15 cellular contexts compared by ENCODE assay signal in the genomic region with DNA sequence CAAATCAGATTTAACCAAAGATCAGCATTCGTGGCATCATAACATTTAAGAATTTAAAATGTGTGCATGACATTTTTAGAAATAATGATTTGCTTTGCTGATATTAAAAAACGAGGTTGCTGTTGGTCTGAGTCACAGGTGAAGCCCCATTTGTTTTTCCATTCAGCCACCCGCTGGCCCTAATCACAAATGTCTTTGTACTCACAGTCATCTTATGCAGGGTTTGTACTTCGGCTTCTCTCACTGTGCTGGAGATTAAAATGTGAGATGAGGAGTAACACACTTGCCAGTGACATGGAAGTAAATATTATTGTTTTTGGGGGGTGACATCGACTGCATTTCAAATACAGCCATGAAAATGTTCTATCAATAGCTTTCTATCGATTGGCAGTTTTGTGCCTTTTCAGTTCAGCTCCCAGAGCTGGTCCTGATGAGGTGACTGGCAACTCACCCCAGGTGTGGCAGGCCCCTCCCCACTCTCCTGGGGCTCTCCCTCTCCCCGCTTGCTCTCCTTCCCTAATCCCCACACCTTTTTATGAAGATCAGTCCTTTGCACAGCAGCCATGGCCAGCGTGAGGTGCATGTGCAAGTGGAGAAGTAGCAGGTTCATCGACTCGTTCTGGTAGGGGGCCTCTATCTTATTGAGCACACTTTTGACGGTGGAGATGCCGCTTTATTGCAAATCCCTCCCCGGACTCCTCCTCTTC.
"Had no signal": no experiment of that assay in that cellular context is flagged by ENCODE, and none has a peak within 500 bp of the region (broad histone marks: within the 10 kb centered on the region; RNA-seq: fewer than 3 reads in every experiment).

No MANE protein-coding gene starts in this region.

- H3K27ac Mint-ChIP-seq: activated T-cell treated with anti-CD3 and anti-CD28 coated beads, Interleukin-2, amount 50 U/mL, for 72 hours; dendritic cell treated with granulocyte-macrophage colony-stimulating factor and Interleukin-4, amounts not matched to agents 40 ng/mL and 50 ng/mL, for 4 days; stimulated activated memory B cell treated with anti-CD40 and anti-IgM and Interleukin-4, amounts not matched to agents 10 μg/mL and 1 μg/mL and 100 μg/mL, for 72 hours had no signal

- ATAC-seq: activated T-cell treated with anti-CD3 and anti-CD28 coated beads, Interleukin-2, amount 50 U/mL, for 72 hours; mucosa of descending colon; naive thymus-derived CD4-positive, alpha-beta T cell; stimulated activated memory B cell treated with anti-CD40 and anti-IgM and Interleukin-4, amounts not matched to agents 10 μg/mL and 1 μg/mL and 100 μg/mL, for 72 hours had no signal

- H3K9me3 Mint-ChIP-seq: activated T-cell treated with anti-CD3 and anti-CD28 coated beads, Interleukin-2, amount 50 U/mL, for 72 hours; dendritic cell treated with granulocyte-macrophage colony-stimulating factor and Interleukin-4, amounts not matched to agents 40 ng/mL and 50 ng/mL, for 4 days; stimulated activated memory B cell treated with anti-CD40 and anti-IgM and Interleukin-4, amounts not matched to agents 10 μg/mL and 1 μg/mL and 100 μg/mL, for 72 hours had no signal

- FAIRE-seq: frontal cortex had no signal

- DNase-seq: activated CD4-positive, CD25-positive, alpha-beta regulatory T cell treated with anti-CD3 and anti-CD28 coated beads, Interleukin-2, amount 50 U/mL, for 72 hours; activated CD8-positive, alpha-beta memory T cell treated with anti-CD3 and anti-CD28 coated beads, Interleukin-2, amount 50 U/mL, for 48 hours; activated gamma-delta T cell treated with Interleukin-2 at 50 U/mL for 16 hours; activated T-cell treated with anti-CD3 and anti-CD28 coated beads, Interleukin-2, amount 50 U/mL, for 72 hours; aorta; cerebellar nuclear complex; head of caudate nucleus; islet precursor cell; mammary epithelial cell; mucosa of descending colon; naive thymus-derived CD4-positive, alpha-beta T cell; T-helper 9 cell had no signal

- H3K36me3 Mint-ChIP-seq: stimulated activated memory B cell treated with anti-CD40 and anti-IgM and Interleukin-4, amounts not matched to agents 10 μg/mL and 1 μg/mL and 100 μg/mL, for 72 hours had no signal

- H3K27me3 Mint-ChIP-seq: dendritic cell treated with granulocyte-macrophage colony-stimulating factor and Interleukin-4, amounts not matched to agents 40 ng/mL and 50 ng/mL, for 4 days; naive thymus-derived CD4-positive, alpha-beta T cell; stimulated activated memory B cell treated with anti-CD40 and anti-IgM and Interleukin-4, amounts not matched to agents 10 μg/mL and 1 μg/mL and 100 μg/mL, for 72 hours had no signal

- H3K9me3 ChIP-seq: mucosa of descending colon had no signal

- H3K4me3 ChIP-seq: mucosa of descending colon had no signal

- H3K4me3 Mint-ChIP-seq: activated T-cell treated with anti-CD3 and anti-CD28 coated beads, Interleukin-2, amount 50 U/mL, for 72 hours; dendritic cell treated with granulocyte-macrophage colony-stimulating factor and Interleukin-4, amounts not matched to agents 40 ng/mL and 50 ng/mL, for 4 days; naive thymus-derived CD4-positive, alpha-beta T cell; stimulated activated memory B cell treated with anti-CD40 and anti-IgM and Interleukin-4, amounts not matched to agents 10 μg/mL and 1 μg/mL and 100 μg/mL, for 72 hours had no signal
